Comparison of ENCODE assay signal across 8 cellular contexts in genomic region chr2:231670892-231671616, GRCh38. TPM values are rescaled to one million over a fixed set of nuclear protein-coding genes. Genes with fewer than 3 reads are reported as not detected.
A peak's percentile ranks its signal among the peaks of the same experiment; 100 is the strongest.
DNase-seq lines count a peak whose midpoint lies in the region; ATAC-seq, FAIRE-seq and TF ChIP-seq lines count a peak whose summit lies in the region.

No MANE protein-coding gene starts in this region.

- TF ChIP-seq CTCF in A673 (conservative IDR thresholded peaks at IDR 0.05; ENCODE audit: low read depth, low read length) (no peak), prostate gland (IDR thresholded peaks at IDR 0.05) (no peak)

- BruUV-seq in A673 (replicated peaks; lab: Mats Ljungman, UMichigan): no TSS peak

- DNase-seq in A673 (ENCODE audit: low spot score) (peak; percentile 25), prostate gland (ENCODE audit: low spot score) (no peak), RKO (ENCODE audit: low spot score) (no peak), urothelium cell line (ENCODE audit: low spot score) (no peak)

- peak; percentile 1 for ATAC-seq in GM19023 (IDR thresholded peaks at IDR 0.05; ENCODE audit: unreplicated experiment)
- ATAC-seq in HG03457 (IDR thresholded peaks at IDR 0.05; ENCODE audit: unreplicated experiment): no peak

- no peak for FAIRE-seq in urothelium cell line (lab: Jason Lieb, UNC)

- H3K36me3 ChIP-seq in A673 (ENCODE audit: insufficient read depth, low read length, poor library complexity, severe bottlenecking) (no peaks in the 10 kb centered on the region), HUES64 (ENCODE audit: insufficient read depth, low read length) (no peaks in the 10 kb centered on the region), prostate gland (no peaks in the 10 kb centered on the region)

- no peak overlapping the region for H3K9ac ChIP-seq in HUES64 (ENCODE audit: low read depth, low read length)

- POLR2A ChIA-PET in A673 (lab: Charles Lee; ENCODE audit: low non-redundant PET): no interaction called here

- H3K27ac ChIP-seq in A673 (ENCODE audit: low read depth, low read length, poor library complexity, severe bottlenecking): no peak overlapping the region
- H3K27ac ChIP-seq in HUES64 (ENCODE audit: low read depth, low read length): peak overlapping the region; percentile 94; the same call in 1 of the 2 replicates
- H3K27ac ChIP-seq in cingulate gyrus (ENCODE audit: low read depth, low read length): peak overlapping the region; percentile 79
- H3K27ac ChIP-seq in prostate gland: peak overlapping the region; percentile 18 to 47

- peaks cover 25% of the 10 kb centered on the region for H3K4me1 ChIP-seq in A673 (ENCODE audit: insufficient read depth, low read length, poor library complexity, severe bottlenecking)
- H3K4me1 ChIP-seq in HUES64 (ENCODE audit: insufficient read depth, low read length): peaks cover 31% of the 10 kb centered on the region
- no peaks in the 10 kb centered on the region for H3K4me1 ChIP-seq in prostate gland (replicated peaks)

- intact Hi-C loops in A673 (cut with micrococcal nuclease; ENCODE audit: unreplicated experiment): loop anchor here (10.0 kb wide), 1 partner anchor 114 kb away; the partner anchor contains the start of genes COPS7B and PDE6D
- intact Hi-C loops in prostate gland (cut with DNase I): no loop called here

- WGBS in HUES64: 48% methylated on average over 8 of the region's 8 CpGs
- 36% methylated on average over 8 of the region's 8 CpGs for WGBS in prostate gland

- H3K4me3 ChIP-seq in A673 (ENCODE audit: low read depth, low read length, poor library complexity, severe bottlenecking): no peak overlapping the region
- no peak overlapping the region for H3K4me3 ChIP-seq in HUES64 (ENCODE audit: low read length)
- no peak overlapping the region for H3K4me3 ChIP-seq in prostate gland

- H3K27me3 ChIP-seq in A673 (replicated peaks; ENCODE audit: insufficient read depth, low read depth, low read length, poor library complexity): no peaks in the 10 kb centered on the region
- H3K27me3 ChIP-seq in HUES64 (ENCODE audit: insufficient read depth, low read length): no peaks in the 10 kb centered on the region
- no peaks in the 10 kb centered on the region for H3K27me3 ChIP-seq in prostate gland (replicated peaks; ENCODE audit: insufficient read depth)

- CTCF ChIA-PET in A673 (lab: Charles Lee): no interaction called here

- TF ChIP-seq POLR2A in prostate gland (IDR thresholded peaks at IDR 0.05): no peak

- H3K9me3 ChIP-seq in A673 (ENCODE audit: low read depth, low read length, poor library complexity, severe bottlenecking) (no peaks in the 10 kb centered on the region), HUES64 (ENCODE audit: insufficient read depth, low read depth, low read length) (no peaks in the 10 kb centered on the region), prostate gland (no peaks in the 10 kb centered on the region)

RNA-seq across cellular contexts. Expression of gene PTMA, which starts 37.3 kb away (rescaled TPM):
- total RNA-seq in A673 (2021): 1,708 and 1,722 TPM in 2 replicates
- 1,960 TPM for polyA plus RNA-seq in HUES64 (2013, experiment 1 of 2)
- polyA plus RNA-seq in HUES64 (2013, experiment 2 of 2): 2,220 TPM
- 100 to 1,000 TPM; 418 to 613 TPM for total RNA-seq in prostate gland
